Comparison of ENCODE assay signal across 21 cellular contexts in the genomic region with DNA sequence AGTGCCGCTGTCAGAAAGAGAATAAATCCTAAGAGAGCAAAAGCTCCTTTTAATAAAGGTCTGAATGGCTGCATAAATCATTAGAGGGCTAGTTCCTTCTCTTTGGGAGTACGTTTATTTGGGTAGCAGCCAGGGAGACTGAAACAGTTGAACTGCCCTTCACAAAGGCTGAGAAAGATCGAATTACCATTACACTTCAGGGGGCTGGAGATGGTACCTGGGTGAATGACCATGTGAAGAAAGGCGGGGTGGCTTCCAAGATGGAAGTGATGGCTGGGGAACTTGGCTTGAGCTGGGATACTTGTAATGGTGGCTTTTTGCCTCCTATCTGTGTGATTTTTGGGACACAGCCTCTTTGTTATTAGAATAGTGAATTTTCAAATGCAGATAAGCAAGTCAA. TPM values are rescaled to one million over a fixed set of nuclear protein-coding genes. Genes with fewer than 3 reads are reported as not detected.
A peak's percentile ranks its signal among the peaks of the same experiment; 100 is the strongest.
DNase-seq lines count a peak whose midpoint lies in the region; ATAC-seq and TF ChIP-seq lines count a peak whose summit lies in the region.
"Had no signal": no experiment of that assay in that cellular context is flagged by ENCODE, and none has a peak within 500 bp of the region (broad histone marks: within the 10 kb centered on the region; RNA-seq: fewer than 3 reads in every experiment).

No MANE protein-coding gene starts in this region.

- no peaks in the 10 kb centered on the region for H4K20me1 ChIP-seq in Karpas-422 (ENCODE audit: insufficient read depth, low read depth, low read length)

- peaks cover 23% of the 10 kb centered on the region for H3K27me3 Mint-ChIP-seq in brain
- H3K27me3 Mint-ChIP-seq in type B pancreatic cell, result peaks cover 29% of the 10 kb centered on the region

- H2AFZ ChIP-seq in Karpas-422 (ENCODE audit: low read length), result no peak overlapping the region
- H2AFZ ChIP-seq: PC-9 had no signal

- H3K9me2 ChIP-seq in Karpas-422 (replicated peaks; ENCODE audit: insufficient read depth, low read length), result no peaks in the 10 kb centered on the region

- H3K27ac Mint-ChIP-seq in brain (peak overlapping the region in 2 of 5 experiments; percentile 15 to 59), type B pancreatic cell (peak overlapping the region; percentile 44)
- H3K27ac Mint-ChIP-seq: activated CD4-positive, alpha-beta T cell treated with anti-CD3 and anti-CD28 coated beads, Interleukin-2, amount 10 ng/mL, durations not matched to agents 7 days and 5 days; CD4-positive, CD25-positive, alpha-beta regulatory T cell had no signal

- no peak for ATAC-seq in gastrocnemius medialis

- H3K27me3 ChIP-seq in gastrocnemius medialis (no peaks in the 10 kb centered on the region), Karpas-422 (ENCODE audit: low read length) (no peaks in the 10 kb centered on the region; the same call in 1 of the 2 replicates)

- H3K27ac ChIP-seq in gastrocnemius medialis, result no peak overlapping the region
- H3K27ac ChIP-seq in Karpas-422 (ENCODE audit: low read length), result no peak overlapping the region

- H3K4me1 Mint-ChIP-seq in brain (peaks cover 21% of the 10 kb centered on the region), type B pancreatic cell (ENCODE audit: unreplicated experiment) (peaks cover 4% of the 10 kb centered on the region)

- H3K36me3 Mint-ChIP-seq in brain (no peaks in the 10 kb centered on the region), type B pancreatic cell (no peaks in the 10 kb centered on the region)
- H3K36me3 Mint-ChIP-seq: CD4-positive, CD25-positive, alpha-beta regulatory T cell had no signal

- H3K9me3 Mint-ChIP-seq in brain (peaks cover 0 to 3% (median 0%) of the 10 kb centered on the region in 5 experiments), type B pancreatic cell (no peaks in the 10 kb centered on the region)
- H3K9me3 Mint-ChIP-seq: activated CD4-positive, alpha-beta T cell treated with anti-CD3 and anti-CD28 coated beads, Interleukin-2, amount 10 ng/mL, durations not matched to agents 7 days and 5 days; CD4-positive, CD25-positive, alpha-beta regulatory T cell had no signal

- H3K36me3 ChIP-seq in gastrocnemius medialis, result no peaks in the 10 kb centered on the region
- H3K36me3 ChIP-seq in Karpas-422 (ENCODE audit: insufficient read depth, low read length), result no peaks in the 10 kb centered on the region
- H3K36me3 ChIP-seq: upper lobe of left lung had no signal

- H3K4me3 ChIP-seq in gastrocnemius medialis, result no peak overlapping the region
- no peak overlapping the region for H3K4me3 ChIP-seq in Karpas-422 (ENCODE audit: low read length)
- H3K4me3 ChIP-seq: lung, upper lobe of left lung had no signal

- intact Hi-C loops in gastrocnemius medialis (cut with DNase I; ENCODE audit: low total_unique reads), result loop anchor here (5.0 kb wide), 2 partner anchors 60 to 265 kb away; no protein-coding TSS in a partner anchor

- DNase-seq in NCI-H2196 (lab: John Stamatoyannopoulos, UW; ENCODE audit: unreplicated experiment) (peak; percentile 35), NCI-H2196 treated with DMSO at 0.1 percent for 48 hours (lab: John Stamatoyannopoulos, UW; ENCODE audit: unreplicated experiment) (no peak), NCI-H146 (lab: John Stamatoyannopoulos, UW) (peak; percentile 60), type B pancreatic cell (ENCODE audit: extremely low spot score, unreplicated experiment) (no peak), NCI-H524 (lab: John Stamatoyannopoulos, UW) (no peak), gastrocnemius medialis (no peak), Karpas-422 (no peak)
- DNase-seq: activated CD4-positive, alpha-beta T cell treated with anti-CD3 and anti-CD28 coated beads, Interleukin-2, amount 10 ng/mL, durations not matched to agents 7 days and 5 days; activated naive CD4-positive, alpha-beta T cell treated with anti-CD3 and anti-CD28 coated beads, Interleukin-2, amount 50 U/mL, for 16 hours; CD4-positive, CD25-positive, alpha-beta regulatory T cell; dermis blood vessel endothelial cell; GF-D8; IMR-90; NCI-H510A treated with DMSO at 0.1 percent for 48 hours; PC-9; retina; stimulated activated naive CD4-positive, alpha-beta T cell; T1000; upper lobe of left lung had no signal

- H3K4me1 ChIP-seq in gastrocnemius medialis (peaks cover 4 to 16% of the 10 kb centered on the region in 2 donors), Karpas-422 (ENCODE audit: low read length) (peaks cover 11% of the 10 kb centered on the region)

- no peak for TF ChIP-seq POLR2A in gastrocnemius medialis (IDR thresholded peaks at IDR 0.05)

- H3K4me3 Mint-ChIP-seq in brain (peak overlapping the region; percentile 52 to 87 (median 66)), type B pancreatic cell (peak overlapping the region; percentile 81)
- H3K4me3 Mint-ChIP-seq: activated CD4-positive, alpha-beta T cell treated with anti-CD3 and anti-CD28 coated beads, Interleukin-2, amount 10 ng/mL, durations not matched to agents 7 days and 5 days had no signal

- no peak overlapping the region for H3K4me2 ChIP-seq in Karpas-422 (ENCODE audit: low read depth, low read length, poor library complexity, severe bottlenecking)

- H3K79me2 ChIP-seq in Karpas-422 (ENCODE audit: low read length), result no peaks in the 10 kb centered on the region

- H3K9me3 ChIP-seq in gastrocnemius medialis, result no peaks in the 10 kb centered on the region
- H3K9me3 ChIP-seq in Karpas-422 (ENCODE audit: low read length), result no peaks in the 10 kb centered on the region
- H3K9me3 ChIP-seq: upper lobe of left lung had no signal

- TF ChIP-seq CTCF in brain (conservative IDR thresholded peaks at IDR 0.05) (no peak), type B pancreatic cell (conservative IDR thresholded peaks at IDR 0.05) (no peak), gastrocnemius medialis (IDR thresholded peaks at IDR 0.05 in 4 of 5, conservative IDR thresholded peaks at IDR 0.05 in 1 of 5) (no peak)

- in situ Hi-C loops in gastrocnemius medialis (cut with MboI; ENCODE audit: low sequenced_read_pairs in 4 of 4), result no loop called here

- H3K9ac ChIP-seq in Karpas-422 (ENCODE audit: low read length), result no peak overlapping the region

RNA-seq across cellular contexts. Expression of a gene that starts 1.7 kb away (rescaled TPM):
- polyA plus RNA-seq in brain (ENCODE audit: insufficient read depth, low read depth, low replicate concordance), result 1.6 TPM
- 26.7 and 47.6 TPM in 2 replicates for total RNA-seq in type B pancreatic cell (ENCODE audit: low replicate concordance)
- 10 to 100 TPM; 18.8 to 60.3 (median 40.8) TPM for total RNA-seq in gastrocnemius medialis
- 0.11 TPM in 1 of 2 replicates, not detected in the other for total RNA-seq in Karpas-422 (2014; rRNA removed; shearing (Covaris generic); ENCODE audit: low replicate concordance)

Comparison
In these comparisons a context has a peak if more than half of its experiments do, and no peak if none do; other contexts are left out.
1. DNase-seq: peak in NCI-H2196 (single experiment) and NCI-H146 (single experiment); none in NCI-H2196 treated with DMSO at 0.1 percent for 48 hours (single experiment), type B pancreatic cell (single experiment), NCI-H524 (0 of 2), gastrocnemius medialis (0 of 2) and Karpas-422 (single experiment).
2. RNA of a gene that starts 1.7 kb away (total RNA-seq): 18.8 to 60.3 TPM in gastrocnemius medialis and 26.7 to 47.6 TPM in type B pancreatic cell; 0.11 TPM in Karpas-422; every median in the first group is over 10 times any median in the second.